Comparison of ENCODE assay signal across 1 cellular context in the genomic region with DNA sequence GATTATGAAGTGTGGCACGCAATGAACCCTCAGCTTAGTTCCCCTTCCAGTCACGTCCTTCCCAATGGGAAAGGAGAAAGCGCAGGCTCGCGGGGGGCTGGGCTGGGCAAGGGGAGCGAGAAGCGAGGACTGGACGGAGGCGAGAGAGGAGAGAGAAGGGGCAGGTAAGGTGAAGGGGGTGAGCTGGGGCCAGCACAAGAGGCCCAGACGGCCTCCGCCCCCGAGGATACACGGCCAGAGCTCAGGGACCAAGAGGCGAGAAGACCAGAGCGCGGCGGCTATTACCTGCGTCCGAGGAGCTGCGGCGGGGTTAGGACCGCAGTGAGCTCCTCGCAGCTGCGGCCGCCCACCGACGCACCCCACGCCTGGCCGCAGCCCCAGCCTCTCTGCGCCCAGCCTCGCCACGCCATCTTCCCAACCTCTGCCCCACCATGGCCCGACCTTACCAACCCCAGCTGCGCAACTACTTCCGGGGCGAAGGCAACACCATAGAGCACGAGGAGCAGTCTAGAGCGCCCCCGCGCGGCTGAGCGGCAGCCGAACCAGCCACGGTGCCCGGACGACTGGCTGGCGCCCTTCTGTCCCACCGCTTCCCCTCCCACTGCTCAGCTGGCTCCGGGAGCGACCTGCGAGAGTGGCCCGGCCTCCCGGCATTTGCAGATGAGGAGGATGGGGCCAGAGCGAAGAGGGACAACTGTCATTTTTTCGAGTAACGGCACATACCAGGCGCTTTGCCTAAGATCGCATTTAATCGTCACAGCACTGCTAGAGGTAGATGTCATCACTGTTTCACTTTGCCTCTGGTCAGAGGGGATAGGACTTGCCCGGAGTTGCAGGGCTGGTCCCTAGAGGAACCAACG.
TF ChIP-seq lines count a peak whose summit lies in the region.

A gene with protein sequence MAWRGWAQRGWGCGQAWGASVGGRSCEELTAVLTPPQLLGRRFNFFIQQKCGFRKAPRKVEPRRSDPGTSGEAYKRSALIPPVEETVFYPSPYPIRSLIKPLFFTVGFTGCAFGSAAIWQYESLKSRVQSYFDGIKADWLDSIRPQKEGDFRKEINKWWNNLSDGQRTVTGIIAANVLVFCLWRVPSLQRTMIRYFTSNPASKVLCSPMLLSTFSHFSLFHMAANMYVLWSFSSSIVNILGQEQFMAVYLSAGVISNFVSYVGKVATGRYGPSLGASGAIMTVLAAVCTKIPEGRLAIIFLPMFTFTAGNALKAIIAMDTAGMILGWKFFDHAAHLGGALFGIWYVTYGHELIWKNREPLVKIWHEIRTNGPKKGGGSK (minus strand): TSS at position 444 of the 860 bp plus-strand sequence. CDS start 34 bp downstream, at position 410.

TF ChIP-seq in HepG2, 621 proteins besides CTCF, POLR2A, EP300 and RAD21 (continued from another document and continues in another):
- TF ChIP-seq, protein P1, sequence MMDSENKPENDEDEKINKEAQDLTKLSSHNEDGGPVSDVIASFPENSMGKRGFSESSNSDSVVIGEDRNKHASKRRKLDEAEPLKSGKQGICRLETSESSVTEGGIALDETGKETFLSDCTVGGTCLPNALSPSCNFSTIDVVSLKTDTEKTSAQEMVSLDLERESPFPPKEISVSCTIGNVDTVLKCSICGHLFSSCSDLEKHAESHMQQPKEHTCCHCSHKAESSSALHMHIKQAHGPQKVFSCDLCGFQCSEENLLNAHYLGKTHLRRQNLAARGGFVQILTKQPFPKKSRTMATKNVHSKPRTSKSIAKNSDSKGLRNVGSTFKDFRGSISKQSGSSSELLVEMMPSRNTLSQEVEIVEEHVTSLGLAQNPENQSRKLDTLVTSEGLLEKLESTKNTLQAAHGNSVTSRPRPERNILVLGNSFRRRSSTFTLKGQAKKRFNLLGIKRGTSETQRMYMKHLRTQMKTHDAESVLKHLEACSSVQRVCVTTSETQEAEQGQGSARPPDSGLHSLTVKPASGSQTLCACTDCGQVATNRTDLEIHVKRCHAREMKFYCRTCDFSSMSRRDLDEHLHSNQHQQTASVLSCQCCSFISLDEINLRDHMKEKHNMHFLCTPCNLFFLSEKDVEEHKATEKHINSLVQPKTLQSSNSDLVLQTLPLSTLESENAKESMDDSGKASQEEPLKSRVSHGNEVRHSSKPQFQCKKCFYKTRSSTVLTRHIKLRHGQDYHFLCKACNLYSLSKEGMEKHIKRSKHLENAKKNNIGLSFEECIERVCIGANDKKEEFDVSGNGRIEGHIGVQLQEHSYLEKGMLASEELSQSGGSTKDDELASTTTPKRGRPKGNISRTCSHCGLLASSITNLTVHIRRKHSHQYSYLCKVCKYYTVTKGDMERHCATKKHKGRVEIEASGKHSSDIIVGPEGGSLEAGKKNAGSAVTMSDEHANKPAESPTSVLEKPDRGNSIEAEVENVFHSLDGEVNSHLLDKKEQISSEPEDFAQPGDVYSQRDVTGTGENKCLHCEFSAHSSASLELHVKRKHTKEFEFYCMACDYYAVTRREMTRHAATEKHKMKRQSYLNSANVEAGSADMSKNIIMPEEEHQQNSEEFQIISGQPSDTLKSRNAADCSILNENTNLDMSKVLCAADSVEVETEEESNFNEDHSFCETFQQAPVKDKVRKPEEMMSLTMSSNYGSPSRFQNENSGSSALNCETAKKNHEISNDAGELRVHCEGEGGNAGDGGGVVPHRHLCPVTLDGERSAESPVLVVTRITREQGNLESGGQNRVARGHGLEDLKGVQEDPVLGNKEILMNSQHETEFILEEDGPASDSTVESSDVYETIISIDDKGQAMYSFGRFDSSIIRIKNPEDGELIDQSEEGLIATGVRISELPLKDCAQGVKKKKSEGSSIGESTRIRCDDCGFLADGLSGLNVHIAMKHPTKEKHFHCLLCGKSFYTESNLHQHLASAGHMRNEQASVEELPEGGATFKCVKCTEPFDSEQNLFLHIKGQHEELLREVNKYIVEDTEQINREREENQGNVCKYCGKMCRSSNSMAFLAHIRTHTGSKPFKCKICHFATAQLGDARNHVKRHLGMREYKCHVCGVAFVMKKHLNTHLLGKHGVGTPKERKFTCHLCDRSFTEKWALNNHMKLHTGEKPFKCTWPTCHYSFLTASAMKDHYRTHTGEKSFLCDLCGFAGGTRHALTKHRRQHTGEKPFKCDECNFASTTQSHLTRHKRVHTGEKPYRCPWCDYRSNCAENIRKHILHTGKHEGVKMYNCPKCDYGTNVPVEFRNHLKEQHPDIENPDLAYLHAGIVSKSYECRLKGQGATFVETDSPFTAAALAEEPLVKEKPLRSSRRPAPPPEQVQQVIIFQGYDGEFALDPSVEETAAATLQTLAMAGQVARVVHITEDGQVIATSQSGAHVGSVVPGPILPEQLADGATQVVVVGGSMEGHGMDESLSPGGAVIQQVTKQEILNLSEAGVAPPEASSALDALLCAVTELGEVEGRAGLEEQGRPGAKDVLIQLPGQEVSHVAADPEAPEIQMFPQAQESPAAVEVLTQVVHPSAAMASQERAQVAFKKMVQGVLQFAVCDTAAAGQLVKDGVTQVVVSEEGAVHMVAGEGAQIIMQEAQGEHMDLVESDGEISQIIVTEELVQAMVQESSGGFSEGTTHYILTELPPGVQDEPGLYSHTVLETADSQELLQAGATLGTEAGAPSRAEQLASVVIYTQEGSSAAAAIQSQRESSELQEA (CRISPR knock-in tag; IDR thresholded peaks at IDR 0.05; ENCODE audit: not compliant biosample characterization) = peak; percentile 90
- TF ChIP-seq, protein P2, sequence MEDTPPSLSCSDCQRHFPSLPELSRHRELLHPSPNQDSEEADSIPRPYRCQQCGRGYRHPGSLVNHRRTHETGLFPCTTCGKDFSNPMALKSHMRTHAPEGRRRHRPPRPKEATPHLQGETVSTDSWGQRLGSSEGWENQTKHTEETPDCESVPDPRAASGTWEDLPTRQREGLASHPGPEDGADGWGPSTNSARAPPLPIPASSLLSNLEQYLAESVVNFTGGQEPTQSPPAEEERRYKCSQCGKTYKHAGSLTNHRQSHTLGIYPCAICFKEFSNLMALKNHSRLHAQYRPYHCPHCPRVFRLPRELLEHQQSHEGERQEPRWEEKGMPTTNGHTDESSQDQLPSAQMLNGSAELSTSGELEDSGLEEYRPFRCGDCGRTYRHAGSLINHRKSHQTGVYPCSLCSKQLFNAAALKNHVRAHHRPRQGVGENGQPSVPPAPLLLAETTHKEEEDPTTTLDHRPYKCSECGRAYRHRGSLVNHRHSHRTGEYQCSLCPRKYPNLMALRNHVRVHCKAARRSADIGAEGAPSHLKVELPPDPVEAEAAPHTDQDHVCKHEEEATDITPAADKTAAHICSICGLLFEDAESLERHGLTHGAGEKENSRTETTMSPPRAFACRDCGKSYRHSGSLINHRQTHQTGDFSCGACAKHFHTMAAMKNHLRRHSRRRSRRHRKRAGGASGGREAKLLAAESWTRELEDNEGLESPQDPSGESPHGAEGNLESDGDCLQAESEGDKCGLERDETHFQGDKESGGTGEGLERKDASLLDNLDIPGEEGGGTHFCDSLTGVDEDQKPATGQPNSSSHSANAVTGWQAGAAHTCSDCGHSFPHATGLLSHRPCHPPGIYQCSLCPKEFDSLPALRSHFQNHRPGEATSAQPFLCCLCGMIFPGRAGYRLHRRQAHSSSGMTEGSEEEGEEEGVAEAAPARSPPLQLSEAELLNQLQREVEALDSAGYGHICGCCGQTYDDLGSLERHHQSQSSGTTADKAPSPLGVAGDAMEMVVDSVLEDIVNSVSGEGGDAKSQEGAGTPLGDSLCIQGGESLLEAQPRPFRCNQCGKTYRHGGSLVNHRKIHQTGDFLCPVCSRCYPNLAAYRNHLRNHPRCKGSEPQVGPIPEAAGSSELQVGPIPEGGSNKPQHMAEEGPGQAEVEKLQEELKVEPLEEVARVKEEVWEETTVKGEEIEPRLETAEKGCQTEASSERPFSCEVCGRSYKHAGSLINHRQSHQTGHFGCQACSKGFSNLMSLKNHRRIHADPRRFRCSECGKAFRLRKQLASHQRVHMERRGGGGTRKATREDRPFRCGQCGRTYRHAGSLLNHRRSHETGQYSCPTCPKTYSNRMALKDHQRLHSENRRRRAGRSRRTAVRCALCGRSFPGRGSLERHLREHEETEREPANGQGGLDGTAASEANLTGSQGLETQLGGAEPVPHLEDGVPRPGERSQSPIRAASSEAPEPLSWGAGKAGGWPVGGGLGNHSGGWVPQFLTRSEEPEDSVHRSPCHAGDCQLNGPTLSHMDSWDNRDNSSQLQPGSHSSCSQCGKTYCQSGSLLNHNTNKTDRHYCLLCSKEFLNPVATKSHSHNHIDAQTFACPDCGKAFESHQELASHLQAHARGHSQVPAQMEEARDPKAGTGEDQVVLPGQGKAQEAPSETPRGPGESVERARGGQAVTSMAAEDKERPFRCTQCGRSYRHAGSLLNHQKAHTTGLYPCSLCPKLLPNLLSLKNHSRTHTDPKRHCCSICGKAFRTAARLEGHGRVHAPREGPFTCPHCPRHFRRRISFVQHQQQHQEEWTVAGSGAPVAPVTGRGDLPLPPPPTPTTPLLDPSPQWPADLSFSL (CRISPR knock-in tag; IDR thresholded peaks at IDR 0.05) = no peak
- TF ChIP-seq PCBP1 (IDR thresholded peaks at IDR 0.05; ENCODE audit: borderline replicate concordance, low read depth, low read length) (peak; percentile 77; the same call in 1 of the 2 replicates), ZNF329 (CRISPR knock-in tag; IDR thresholded peaks at IDR 0.05; ENCODE audit: low read depth) (peak; percentile 77; the same call in 1 of the 2 replicates), ZNF296 (CRISPR knock-in tag; conservative IDR thresholded peaks at IDR 0.05) (0 out of 2 replicates have a peak, but pooled peaks have one; percentile 49), PHF20 (CRISPR knock-in tag; IDR thresholded peaks at IDR 0.05) (peak; percentile 95), ZNF720 (CRISPR knock-in tag; IDR thresholded peaks at IDR 0.05) (peak; percentile 62; the same call in 1 of the 2 replicates), GZF1 (CRISPR knock-in tag; IDR thresholded peaks at IDR 0.05) (peak; percentile 76), ZNF121 (CRISPR knock-in tag; IDR thresholded peaks at IDR 0.05) (peak; percentile 87), ZNF616 (CRISPR knock-in tag; IDR thresholded peaks at IDR 0.05; ENCODE audit: low read depth) (0 out of 2 replicates have a peak, but pooled peaks have one; percentile 86), KLF16 (CRISPR knock-in tag; IDR thresholded peaks at IDR 0.05) (peak in 1 of 2 experiments; percentile 85; a peak in 1 of 4 replicates), ZMAT3 (CRISPR knock-in tag; conservative IDR thresholded peaks at IDR 0.05) (peak; percentile 98), NFYB (CRISPR knock-in tag; IDR thresholded peaks at IDR 0.05) (peak; percentile 30; the same call in 1 of the 2 replicates), IKZF4 (CRISPR knock-in tag; IDR thresholded peaks at IDR 0.05; ENCODE audit: borderline replicate concordance, low read depth, not compliant biosample characterization) (peak; percentile 78), DMAP1 (CRISPR knock-in tag; IDR thresholded peaks at IDR 0.05) (peak; percentile 96), FOXP1 (IDR thresholded peaks at IDR 0.05) (no peak), FOXP1 (CRISPR knock-in tag; IDR thresholded peaks at IDR 0.05) (peak; percentile 59), ZSCAN22 (CRISPR knock-in tag; IDR thresholded peaks at IDR 0.05) (no peak), ZNF282 (IDR thresholded peaks at IDR 0.05; ENCODE audit: partially characterized antibody) (no peak), ZKSCAN8 (CRISPR knock-in tag; IDR thresholded peaks at IDR 0.05; ENCODE audit: borderline replicate concordance) (peak; percentile 94), KLF13 (CRISPR knock-in tag; IDR thresholded peaks at IDR 0.05) (no peak), ZBTB3 (CRISPR knock-in tag; IDR thresholded peaks at IDR 0.05; ENCODE audit: borderline replicate concordance, low read depth) (0 out of 2 replicates have a peak, but pooled peaks have one; percentile 73), TOE1 (CRISPR knock-in tag; IDR thresholded peaks at IDR 0.05) (0 out of 2 replicates have a peak, but pooled peaks have one; percentile 45), ASH2L (IDR thresholded peaks at IDR 0.05; ENCODE audit: insufficient read length, low read depth, low read length) (peak; percentile 92), ZNF543 (CRISPR knock-in tag; IDR thresholded peaks at IDR 0.05) (peak; percentile 80; the same call in 1 of the 2 replicates)
- TF ChIP-seq, protein P3, sequence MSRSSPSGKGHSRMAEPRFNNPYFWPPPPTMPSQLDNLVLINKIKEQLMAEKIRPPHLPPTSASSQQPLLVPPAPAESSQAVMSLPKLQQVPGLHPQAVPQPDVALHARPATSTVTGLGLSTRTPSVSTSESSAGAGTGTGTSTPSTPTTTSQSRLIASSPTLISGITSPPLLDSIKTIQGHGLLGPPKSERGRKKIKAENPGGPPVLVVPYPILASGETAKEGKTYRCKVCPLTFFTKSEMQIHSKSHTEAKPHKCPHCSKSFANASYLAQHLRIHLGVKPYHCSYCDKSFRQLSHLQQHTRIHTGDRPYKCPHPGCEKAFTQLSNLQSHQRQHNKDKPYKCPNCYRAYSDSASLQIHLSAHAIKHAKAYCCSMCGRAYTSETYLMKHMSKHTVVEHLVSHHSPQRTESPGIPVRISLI (CRISPR knock-in tag; IDR thresholded peaks at IDR 0.05; ENCODE audit: borderline replicate concordance) = peak; percentile 72; the same call in 1 of the 2 replicates
- TF ChIP-seq, protein P4, sequence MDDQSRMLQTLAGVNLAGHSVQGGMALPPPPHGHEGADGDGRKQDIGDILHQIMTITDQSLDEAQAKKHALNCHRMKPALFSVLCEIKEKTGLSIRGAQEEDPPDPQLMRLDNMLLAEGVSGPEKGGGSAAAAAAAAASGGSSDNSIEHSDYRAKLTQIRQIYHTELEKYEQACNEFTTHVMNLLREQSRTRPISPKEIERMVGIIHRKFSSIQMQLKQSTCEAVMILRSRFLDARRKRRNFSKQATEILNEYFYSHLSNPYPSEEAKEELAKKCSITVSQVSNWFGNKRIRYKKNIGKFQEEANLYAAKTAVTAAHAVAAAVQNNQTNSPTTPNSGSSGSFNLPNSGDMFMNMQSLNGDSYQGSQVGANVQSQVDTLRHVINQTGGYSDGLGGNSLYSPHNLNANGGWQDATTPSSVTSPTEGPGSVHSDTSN (CRISPR knock-in tag; IDR thresholded peaks at IDR 0.05; ENCODE audit: borderline replicate concordance) = no peak
- TF ChIP-seq, protein P5, sequence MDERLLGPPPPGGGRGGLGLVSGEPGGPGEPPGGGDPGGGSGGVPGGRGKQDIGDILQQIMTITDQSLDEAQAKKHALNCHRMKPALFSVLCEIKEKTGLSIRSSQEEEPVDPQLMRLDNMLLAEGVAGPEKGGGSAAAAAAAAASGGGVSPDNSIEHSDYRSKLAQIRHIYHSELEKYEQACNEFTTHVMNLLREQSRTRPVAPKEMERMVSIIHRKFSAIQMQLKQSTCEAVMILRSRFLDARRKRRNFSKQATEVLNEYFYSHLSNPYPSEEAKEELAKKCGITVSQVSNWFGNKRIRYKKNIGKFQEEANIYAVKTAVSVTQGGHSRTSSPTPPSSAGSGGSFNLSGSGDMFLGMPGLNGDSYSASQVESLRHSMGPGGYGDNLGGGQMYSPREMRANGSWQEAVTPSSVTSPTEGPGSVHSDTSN (CRISPR knock-in tag; IDR thresholded peaks at IDR 0.05) = no peak
- TF ChIP-seq, protein P6, sequence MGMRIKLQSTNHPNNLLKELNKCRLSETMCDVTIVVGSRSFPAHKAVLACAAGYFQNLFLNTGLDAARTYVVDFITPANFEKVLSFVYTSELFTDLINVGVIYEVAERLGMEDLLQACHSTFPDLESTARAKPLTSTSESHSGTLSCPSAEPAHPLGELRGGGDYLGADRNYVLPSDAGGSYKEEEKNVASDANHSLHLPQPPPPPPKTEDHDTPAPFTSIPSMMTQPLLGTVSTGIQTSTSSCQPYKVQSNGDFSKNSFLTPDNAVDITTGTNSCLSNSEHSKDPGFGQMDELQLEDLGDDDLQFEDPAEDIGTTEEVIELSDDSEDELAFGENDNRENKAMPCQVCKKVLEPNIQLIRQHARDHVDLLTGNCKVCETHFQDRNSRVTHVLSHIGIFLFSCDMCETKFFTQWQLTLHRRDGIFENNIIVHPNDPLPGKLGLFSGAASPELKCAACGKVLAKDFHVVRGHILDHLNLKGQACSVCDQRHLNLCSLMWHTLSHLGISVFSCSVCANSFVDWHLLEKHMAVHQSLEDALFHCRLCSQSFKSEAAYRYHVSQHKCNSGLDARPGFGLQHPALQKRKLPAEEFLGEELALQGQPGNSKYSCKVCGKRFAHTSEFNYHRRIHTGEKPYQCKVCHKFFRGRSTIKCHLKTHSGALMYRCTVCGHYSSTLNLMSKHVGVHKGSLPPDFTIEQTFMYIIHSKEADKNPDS (CRISPR knock-in tag; IDR thresholded peaks at IDR 0.05) = peak; percentile 29; the same call in 1 of the 2 replicates
